ENCODE assay signal across 10 cellular contexts in the genomic region with DNA sequence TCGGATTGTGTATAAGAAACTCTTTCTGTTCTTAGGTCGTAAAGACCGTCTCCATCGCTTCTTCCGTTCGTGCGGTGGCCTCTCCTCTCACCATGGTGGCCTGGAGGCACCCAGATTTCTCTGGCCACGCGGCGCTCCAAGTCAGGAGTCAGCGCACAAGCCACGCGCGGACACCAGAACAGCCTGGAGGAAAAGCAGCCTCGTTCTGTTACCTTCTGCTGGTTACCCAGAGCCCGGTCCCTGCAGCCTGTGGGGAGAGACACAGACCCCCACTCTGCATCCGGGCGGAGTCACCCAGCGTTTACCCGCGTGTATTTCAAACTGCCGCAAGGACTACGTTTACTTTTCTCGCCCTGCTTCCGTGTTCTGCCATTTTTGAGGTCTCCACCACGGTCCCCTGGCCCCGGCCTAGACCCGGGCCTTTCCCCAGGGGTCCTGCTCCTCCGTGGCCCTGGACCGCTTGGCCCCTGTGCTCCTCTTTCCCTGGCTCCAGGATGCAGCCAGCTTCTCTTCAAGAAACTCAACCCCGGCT.
DNase-seq lines count a peak whose midpoint lies in the region; ATAC-seq and TF ChIP-seq lines count a peak whose summit lies in the region.
"Had no signal": no experiment of that assay in that cellular context is flagged by ENCODE, and none has a peak within 500 bp of the region (broad histone marks: within the 10 kb centered on the region; RNA-seq: fewer than 3 reads in every experiment).

No MANE protein-coding gene starts in this region.

- peaks cover 20% of the 10 kb centered on the region for H3K27me3 Mint-ChIP-seq in H9 (ENCODE audit: low read depth)
- peaks cover 7% of the 10 kb centered on the region for H3K27me3 Mint-ChIP-seq in activated T-helper 17 cell treated with anti-CD3 and anti-CD28 coated beads, Interleukin-2, amount 50 U/mL, for 72 hours
- peaks cover 3 to 7% of the 10 kb centered on the region in 2 donors for H3K27me3 Mint-ChIP-seq in stimulated activated naive B cell treated with anti-CD40 and anti-IgM and Interleukin-4, amounts not matched to agents 10 μg/mL and 1 μg/mL and 100 μg/mL, for 72 hours

- H4K8ac ChIP-seq in H9 (replicated peaks; ENCODE audit: insufficient read length, low read depth, low read length) = no peak overlapping the region

- no peaks in the 10 kb centered on the region for H3K36me3 Mint-ChIP-seq in H9 (ENCODE audit: insufficient read depth in 1 of 3, low read depth in 3 of 3)
- H3K36me3 Mint-ChIP-seq in activated T-helper 17 cell treated with anti-CD3 and anti-CD28 coated beads, Interleukin-2, amount 50 U/mL, for 72 hours (ENCODE audit: low read depth) = no peaks in the 10 kb centered on the region
- peaks cover 0 to 4% of the 10 kb centered on the region in 2 donors for H3K36me3 Mint-ChIP-seq in stimulated activated naive B cell treated with anti-CD40 and anti-IgM and Interleukin-4, amounts not matched to agents 10 μg/mL and 1 μg/mL and 100 μg/mL, for 72 hours

- no peak overlapping the region for H3K27ac ChIP-seq in H9 (ENCODE audit: insufficient read length, low read depth, low read length)
- no peak overlapping the region for H3K27ac ChIP-seq in lower lobe of right lung
- H3K27ac ChIP-seq in MM.1S (ENCODE audit: low read length) = no peak overlapping the region

- H2AFZ ChIP-seq in H9 (ENCODE audit: low read length) (no peak overlapping the region), MM.1S (ENCODE audit: low read length) (no peak overlapping the region)

- no peaks in the 10 kb centered on the region for H3F3A ChIP-seq in MM.1S (ENCODE audit: insufficient read depth, low read length)

- H3K9me2 ChIP-seq in MM.1S (replicated peaks; ENCODE audit: insufficient read depth, low read length) = no peaks in the 10 kb centered on the region

- no peak overlapping the region for H4K5ac ChIP-seq in H9 (ENCODE audit: insufficient read length, low read depth, low read length)

- H3K9ac ChIP-seq in H9 (ENCODE audit: extremely low read depth, insufficient read length, low read length) (no peak overlapping the region), MM.1S (ENCODE audit: low read length) (no peak overlapping the region)

- H2BK15ac ChIP-seq in H9 (ENCODE audit: low read depth, low read length) = no peak overlapping the region

- H3K4ac ChIP-seq in H9 (ENCODE audit: low read depth, low read length) = no peak overlapping the region

- no peak overlapping the region for H3K27ac Mint-ChIP-seq in H9
- no peak overlapping the region for H3K27ac Mint-ChIP-seq in activated T-helper 17 cell treated with anti-CD3 and anti-CD28 coated beads, Interleukin-2, amount 50 U/mL, for 72 hours
- peak overlapping the region; percentile 92 for H3K27ac Mint-ChIP-seq in stimulated activated naive B cell treated with anti-CD40 and anti-IgM and Interleukin-4, amounts not matched to agents 10 μg/mL and 1 μg/mL and 100 μg/mL, for 72 hours

- H2BK120ac ChIP-seq in H9 (ENCODE audit: low read depth, low read length, poor library complexity, severe bottlenecking) = no peak overlapping the region

- intact Hi-C loops in lower lobe of right lung (cut with DNase I) = no loop called here

- H3K4me3 ChIP-seq in lower lobe of right lung = peak overlapping the region; percentile 36
- no peak overlapping the region for H3K4me3 ChIP-seq in MM.1S (ENCODE audit: low read length)

- H3K4me3 Mint-ChIP-seq in H9 = no peak overlapping the region
- H3K4me3 Mint-ChIP-seq in activated T-helper 17 cell treated with anti-CD3 and anti-CD28 coated beads, Interleukin-2, amount 50 U/mL, for 72 hours = peak overlapping the region; percentile 61
- peak overlapping the region; percentile 80 to 93 for H3K4me3 Mint-ChIP-seq in stimulated activated naive B cell treated with anti-CD40 and anti-IgM and Interleukin-4, amounts not matched to agents 10 μg/mL and 1 μg/mL and 100 μg/mL, for 72 hours

- no CpG with 5 or more reads among the region's 31 CpGs for WGBS in H9 (ENCODE audit: extremely low coverage, insufficient read length, low lambda C conversion rate)

- H3K9me3 ChIP-seq in H9 (ENCODE audit: control insufficient read depth, low read depth, low read length) (no peaks in the 10 kb centered on the region), lower lobe of right lung (no peaks in the 10 kb centered on the region), MM.1S (replicated peaks; ENCODE audit: insufficient read depth, low read length) (no peaks in the 10 kb centered on the region)

- H3K4me1 ChIP-seq in H9 (ENCODE audit: insufficient read depth, low read length) = peaks cover 2% of the 10 kb centered on the region; the same call in 1 of the 2 replicates
- no peaks in the 10 kb centered on the region for H3K4me1 ChIP-seq in lower lobe of right lung
- H3K4me1 ChIP-seq in MM.1S (ENCODE audit: low read length) = no peaks in the 10 kb centered on the region

- no peak for DNase-seq in H9
- DNase-seq in lower lobe of right lung = no peak
- DNase-seq in stimulated activated naive B cell treated with anti-CD40 and anti-IgM and Interleukin-4, amounts not matched to agents 10 μg/mL and 1 μg/mL and 100 μg/mL, for 72 hours = no peak
- no peak for DNase-seq in MM.1S
- no peak for DNase-seq in HT-29 (ENCODE audit: low spot score)
- no peak for DNase-seq in NCI-H187 treated with DMSO at 0.1 percent for 48 hours (lab: John Stamatoyannopoulos, UW)
- DNase-seq: amniotic stem cell, NCI-H1048 had no signal

- no peak overlapping the region for H3K56ac ChIP-seq in H9 (ENCODE audit: insufficient read length, low read depth, low read length)

- no peak overlapping the region for H3K23ac ChIP-seq in H9 (ENCODE audit: insufficient read length, low read depth, low read length)

- H3K9me3 Mint-ChIP-seq in H9 = no peaks in the 10 kb centered on the region
- H3K9me3 Mint-ChIP-seq in activated T-helper 17 cell treated with anti-CD3 and anti-CD28 coated beads, Interleukin-2, amount 50 U/mL, for 72 hours = no peaks in the 10 kb centered on the region
- H3K9me3 Mint-ChIP-seq in stimulated activated naive B cell treated with anti-CD40 and anti-IgM and Interleukin-4, amounts not matched to agents 10 μg/mL and 1 μg/mL and 100 μg/mL, for 72 hours = peaks cover 0 to 4% of the 10 kb centered on the region in 2 donors

- peaks cover 24 to 27% of the 10 kb centered on the region in 2 experiments for H3K4me1 Mint-ChIP-seq in H9
- no peaks in the 10 kb centered on the region for H3K4me1 Mint-ChIP-seq in activated T-helper 17 cell treated with anti-CD3 and anti-CD28 coated beads, Interleukin-2, amount 50 U/mL, for 72 hours
- H3K4me1 Mint-ChIP-seq in stimulated activated naive B cell treated with anti-CD40 and anti-IgM and Interleukin-4, amounts not matched to agents 10 μg/mL and 1 μg/mL and 100 μg/mL, for 72 hours = peaks cover 0 to 7% of the 10 kb centered on the region in 2 donors

- H3T11ph ChIP-seq in H9 (ENCODE audit: low read length) = no peak overlapping the region

- H3K36me3 ChIP-seq in lower lobe of right lung (no peaks in the 10 kb centered on the region), MM.1S (replicated peaks; ENCODE audit: insufficient read depth, low read length) (no peaks in the 10 kb centered on the region)

- H3K14ac ChIP-seq in H9 (ENCODE audit: insufficient read depth, low read length) = peak overlapping the region; percentile 44; the same call in 1 of the 2 replicates

- H3K27me3 ChIP-seq in H9 (ENCODE audit: insufficient read depth, low read length) (no peaks in the 10 kb centered on the region), lower lobe of right lung (ENCODE audit: low read depth) (peaks cover 4% of the 10 kb centered on the region), MM.1S (replicated peaks; ENCODE audit: insufficient read depth, low read length) (peaks cover 80% of the 10 kb centered on the region)

- no peak for ATAC-seq in activated T-helper 17 cell treated with anti-CD3 and anti-CD28 coated beads, Interleukin-2, amount 50 U/mL, for 72 hours (replicated peaks)
- ATAC-seq in lower lobe of right lung = no peak
- peak; percentile 2 to 12 for ATAC-seq in stimulated activated naive B cell treated with anti-CD40 and anti-IgM and Interleukin-4, amounts not matched to agents 10 μg/mL and 1 μg/mL and 100 μg/mL, for 72 hours (replicated peaks)
- ATAC-seq in GM19463 (IDR thresholded peaks at IDR 0.05; ENCODE audit: unreplicated experiment) = no peak

- H3K79me1 ChIP-seq in H9 (ENCODE audit: insufficient read depth, low read depth, low read length, poor library complexity, severe bottlenecking) = no peaks in the 10 kb centered on the region

- H4K20me1 ChIP-seq in H9 (ENCODE audit: control insufficient read depth, insufficient read depth, insufficient read length) (no peaks in the 10 kb centered on the region), MM.1S (ENCODE audit: insufficient read depth, low read length) (no peaks in the 10 kb centered on the region)

- no peak overlapping the region for H2BK12ac ChIP-seq in H9 (ENCODE audit: insufficient read length, low read depth, low read length)

- H2BK5ac ChIP-seq in H9 (ENCODE audit: insufficient read length, low read length) = no peak overlapping the region

- no peak overlapping the region for H4K91ac ChIP-seq in H9 (ENCODE audit: insufficient read length, low read depth, low read length)

- TF ChIP-seq CTCF in H9 (conservative IDR thresholded peaks at IDR 0.05) (no peak), lower lobe of right lung (IDR thresholded peaks at IDR 0.05) (no peak), MM.1S (IDR thresholded peaks at IDR 0.05; ENCODE audit: low read length) (no peak)

- H3K23me2 ChIP-seq in H9 (ENCODE audit: insufficient read length, low read depth, low read length, poor library complexity, severe bottlenecking) = no peaks in the 10 kb centered on the region

- H2AK5ac ChIP-seq in H9 (ENCODE audit: insufficient read length, low read length) = no peak overlapping the region

- H2BK20ac ChIP-seq in H9 (ENCODE audit: low read depth, low read length, poor library complexity, severe bottlenecking) = no peak overlapping the region

- no peak overlapping the region for H3K18ac ChIP-seq in H9 (ENCODE audit: insufficient read length, low read depth, low read length)

- H3K4me2 ChIP-seq in H9 (ENCODE audit: insufficient read depth, insufficient read length, low read length) (no peak overlapping the region), MM.1S (ENCODE audit: low read depth, low read length) (no peak overlapping the region)

- H3K79me2 ChIP-seq in H9 (ENCODE audit: insufficient read depth, low read length) = no peaks in the 10 kb centered on the region
- H3K79me2 ChIP-seq in MM.1S (ENCODE audit: low read length) = no peaks in the 10 kb centered on the region

Comparison
In these comparisons a context has a peak if more than half of its experiments do, and no peak if none do; other contexts are left out.
1. H3K4me3 Mint-ChIP-seq: peak in activated T-helper 17 cell treated with anti-CD3 and anti-CD28 coated beads, Interleukin-2, amount 50 U/mL, for 72 hours (single experiment) and stimulated activated naive B cell treated with anti-CD40 and anti-IgM and Interleukin-4, amounts not matched to agents 10 μg/mL and 1 μg/mL and 100 μg/mL, for 72 hours (2 of 2); none in H9 (0 of 2).
2. ATAC-seq: peak in stimulated activated naive B cell treated with anti-CD40 and anti-IgM and Interleukin-4, amounts not matched to agents 10 μg/mL and 1 μg/mL and 100 μg/mL, for 72 hours (2 of 2); none in activated T-helper 17 cell treated with anti-CD3 and anti-CD28 coated beads, Interleukin-2, amount 50 U/mL, for 72 hours (single experiment), lower lobe of right lung (0 of 2) and GM19463 (single experiment).